Comparison of ENCODE assay signal across 13 cellular contexts in genomic region chr15:99630607-99631131, GRCh38.
DNase-seq lines count a peak whose midpoint lies in the region; ATAC-seq and TF ChIP-seq lines count a peak whose summit lies in the region.
"Had no signal": no experiment of that assay in that cellular context is flagged by ENCODE, and none has a peak within 500 bp of the region (broad histone marks: within the 10 kb centered on the region; RNA-seq: fewer than 3 reads in every experiment).

No MANE protein-coding gene starts in this region.

- peak overlapping the region; percentile 70 for H3K27ac ChIP-seq in left ventricle myocardium inferior (replicated peaks)
- peak overlapping the region; percentile 20 to 54 (median 41) for H3K27ac ChIP-seq in esophagus squamous epithelium
- peak overlapping the region; percentile 23 to 63 (median 59) for H3K27ac ChIP-seq in transverse colon
- H3K27ac ChIP-seq: parathyroid adenoma, VCaP had no signal

- H3K4me1 ChIP-seq in left ventricle myocardium inferior, result peaks cover 98% of the 10 kb centered on the region
- peaks cover 4 to 43% (median 15%) of the 10 kb centered on the region in 3 donors for H3K4me1 ChIP-seq in esophagus squamous epithelium
- peaks cover 0 to 20% (median 7%) of the 10 kb centered on the region in 4 donors for H3K4me1 ChIP-seq in transverse colon

- H3K27me3 ChIP-seq in left ventricle myocardium inferior (ENCODE audit: low read depth) (no peaks in the 10 kb centered on the region), esophagus squamous epithelium (no peaks in the 10 kb centered on the region), transverse colon (no peaks in the 10 kb centered on the region)
- H3K27me3 ChIP-seq: body of pancreas had no signal

- TF ChIP-seq POLR2A in esophagus squamous epithelium (IDR thresholded peaks at IDR 0.05) (no peak), transverse colon (IDR thresholded peaks at IDR 0.05) (no peak)

- H3K9me3 ChIP-seq in left ventricle myocardium inferior (replicated peaks) (peaks cover 3% of the 10 kb centered on the region), esophagus squamous epithelium (no peaks in the 10 kb centered on the region), transverse colon (no peaks in the 10 kb centered on the region)
- H3K9me3 ChIP-seq: body of pancreas had no signal

- intact Hi-C loops in left ventricle myocardium inferior (cut with micrococcal nuclease), result no loop called here
- intact Hi-C loops in cardiac septum (cut with DNase I), result no loop called here
- intact Hi-C loops in esophagus squamous epithelium (cut with DNase I), result no loop called here
- intact Hi-C loops in transverse colon (cut with DNase I; ENCODE audit: low total_unique reads), result no loop called here

- TF ChIP-seq EP300 in transverse colon (IDR thresholded peaks at IDR 0.05; ENCODE audit: low read depth), result no peak

- no peak for TF ChIP-seq CTCF in left ventricle myocardium inferior (IDR thresholded peaks at IDR 0.05; ENCODE audit: borderline replicate concordance)
- no peak for TF ChIP-seq CTCF in esophagus squamous epithelium (IDR thresholded peaks at IDR 0.05)
- no peak for TF ChIP-seq CTCF in transverse colon (IDR thresholded peaks at IDR 0.05)

- H3K36me3 ChIP-seq in left ventricle myocardium inferior (peaks cover 10% of the 10 kb centered on the region), esophagus squamous epithelium (peaks cover 0 to 12% (median 0%) of the 10 kb centered on the region in 3 donors), transverse colon (peaks cover 0 to 5% (median 2%) of the 10 kb centered on the region in 4 donors)

- DNase-seq in left ventricle myocardium inferior (no peak), cardiac septum (ENCODE audit: low spot score) (no peak), esophagus squamous epithelium (lab: John Stamatoyannopoulos, UW) (no peak), transverse colon (no peak), occipital lobe (lab: John Stamatoyannopoulos, UW) (no peak), NCI-H345 treated with DMSO at 0.1 percent for 48 hours (lab: John Stamatoyannopoulos, UW; ENCODE audit: unreplicated experiment) (no peak), SKM-1 treated with dmso at 0.1 percent for 144 hours (lab: John Stamatoyannopoulos, UW; ENCODE audit: unreplicated experiment) (no peak)
- DNase-seq: activated T-cell treated with anti-CD3 and anti-CD28 coated beads, Interleukin-2, amount 50 U/mL, for 1 hour; NCI-H2171 had no signal

- in situ Hi-C loops in transverse colon (cut with MboI; ENCODE audit: low pct_ligation_motif_present in 1 of 4, low pct_unique_long_range_greater_than_20kb in 1 of 4, low sequenced_read_pairs in 3 of 4), result no loop called here

- WGBS in esophagus squamous epithelium, 2 donors, result 63 to 90% methylated on average over 7 of the region's 7 CpGs
- 67 to 92% methylated on average over 5 to 7 of the region's 7 CpGs for WGBS in transverse colon (ENCODE audit: low coverage in 1 of 2), 2 donors

- no peak overlapping the region for H3K4me3 ChIP-seq in left ventricle myocardium inferior
- H3K4me3 ChIP-seq in esophagus squamous epithelium, result no peak overlapping the region
- no peak overlapping the region for H3K4me3 ChIP-seq in transverse colon
- H3K4me3 ChIP-seq: body of pancreas had no signal

- peak; percentile 21 for ATAC-seq in HG03439 (IDR thresholded peaks at IDR 0.05; ENCODE audit: unreplicated experiment)
- ATAC-seq: body of pancreas had no signal
